Comparison of ENCODE assay signal across 1 cellular context in the genomic region with DNA sequence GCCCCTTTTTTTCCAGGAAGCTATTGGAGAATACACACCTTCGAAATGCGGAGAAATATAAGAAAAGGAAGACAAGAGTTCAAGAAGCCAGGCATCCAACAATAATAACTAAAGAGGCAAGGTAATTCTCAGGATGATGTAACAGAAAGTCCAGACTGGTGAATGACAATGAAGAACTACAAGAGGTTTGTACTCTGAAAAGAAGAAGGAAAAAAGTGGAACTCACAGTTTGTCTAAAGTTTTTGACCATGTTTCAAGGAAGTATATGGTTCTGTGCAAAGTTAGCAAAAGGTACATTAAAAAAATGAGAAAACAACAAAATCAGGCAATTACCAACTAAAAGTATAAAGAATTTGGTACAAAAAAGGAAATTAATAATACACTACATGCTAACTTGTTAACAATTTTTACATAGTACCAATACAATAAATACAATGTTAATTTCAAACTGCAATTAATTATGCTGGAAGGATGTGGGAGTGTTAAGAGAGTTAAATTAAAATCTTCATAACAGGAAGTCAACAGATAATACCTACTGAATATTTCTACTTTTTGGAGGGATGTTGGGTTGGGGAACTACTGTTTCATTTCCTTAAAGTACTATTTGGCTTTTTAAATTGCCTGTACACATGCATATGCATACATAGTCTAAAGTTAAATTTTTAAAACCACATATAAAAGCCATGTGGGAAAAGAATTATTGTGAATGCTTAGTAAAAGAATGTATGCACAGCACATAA.
TF ChIP-seq lines count a peak whose summit lies in the region.

No MANE protein-coding gene starts in this region.

TF ChIP-seq in HepG2, 621 proteins besides CTCF, POLR2A, EP300 and RAD21:
- TF ChIP-seq ZNF101 (CRISPR knock-in tag; IDR thresholded peaks at IDR 0.05; ENCODE audit: borderline replicate concordance, low read depth) (no peak), ETV5 (CRISPR knock-in tag; IDR thresholded peaks at IDR 0.05; ENCODE audit: borderline replicate concordance) (no peak), ZMYM2 (CRISPR knock-in tag; IDR thresholded peaks at IDR 0.05) (no peak), CCDC6 (CRISPR knock-in tag; IDR thresholded peaks at IDR 0.05) (no peak), KMT2A (CRISPR knock-in tag; IDR thresholded peaks at IDR 0.05) (no peak)
- TF ChIP-seq, protein P1, sequence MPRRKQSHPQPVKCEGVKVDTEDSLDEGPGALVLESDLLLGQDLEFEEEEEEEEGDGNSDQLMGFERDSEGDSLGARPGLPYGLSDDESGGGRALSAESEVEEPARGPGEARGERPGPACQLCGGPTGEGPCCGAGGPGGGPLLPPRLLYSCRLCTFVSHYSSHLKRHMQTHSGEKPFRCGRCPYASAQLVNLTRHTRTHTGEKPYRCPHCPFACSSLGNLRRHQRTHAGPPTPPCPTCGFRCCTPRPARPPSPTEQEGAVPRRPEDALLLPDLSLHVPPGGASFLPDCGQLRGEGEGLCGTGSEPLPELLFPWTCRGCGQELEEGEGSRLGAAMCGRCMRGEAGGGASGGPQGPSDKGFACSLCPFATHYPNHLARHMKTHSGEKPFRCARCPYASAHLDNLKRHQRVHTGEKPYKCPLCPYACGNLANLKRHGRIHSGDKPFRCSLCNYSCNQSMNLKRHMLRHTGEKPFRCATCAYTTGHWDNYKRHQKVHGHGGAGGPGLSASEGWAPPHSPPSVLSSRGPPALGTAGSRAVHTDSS (CRISPR knock-in tag; conservative IDR thresholded peaks at IDR 0.05): no peak
